In the genomic region with DNA sequence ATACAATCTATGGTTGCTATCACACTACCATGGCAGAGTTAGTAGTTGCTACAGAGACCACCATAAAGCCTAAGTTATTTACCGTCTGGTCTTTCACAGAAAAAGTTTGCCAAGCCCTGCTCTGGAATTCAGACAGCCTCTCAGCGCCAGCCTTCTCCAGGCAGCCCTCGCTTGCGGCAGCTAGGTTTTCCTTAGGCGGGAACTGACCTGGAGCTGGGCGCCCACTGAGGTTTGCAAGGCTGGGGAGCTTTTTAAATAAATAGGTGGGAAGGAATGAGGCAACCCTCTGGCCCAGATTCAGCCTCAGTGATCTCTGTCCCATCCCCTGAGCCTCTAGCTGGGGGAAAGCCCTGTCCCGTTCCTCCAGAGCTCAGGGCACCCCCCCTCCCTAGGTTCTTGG, we compare ENCODE assay signal across 8 cellular contexts. TPM values are rescaled to one million over a fixed set of nuclear protein-coding genes. Genes with fewer than 3 reads are reported as not detected.
DNase-seq lines count a peak whose midpoint lies in the region; ATAC-seq and TF ChIP-seq lines count a peak whose summit lies in the region.

No MANE protein-coding gene starts in this region.

- H3K4me1 Mint-ChIP-seq in activated CD8-positive, alpha-beta memory T cell treated with anti-CD3 and anti-CD28 coated beads, Interleukin-2, amount 10 ng/mL, durations not matched to agents 7 days and 5 days = peaks cover 11% of the 10 kb centered on the region
- peaks cover 13% of the 10 kb centered on the region for H3K4me1 Mint-ChIP-seq in activated naive CD8-positive, alpha-beta T cell treated with anti-CD3 and anti-CD28 coated beads, Interleukin-2, amount 50 U/mL, for 24 hours

- peak overlapping the region; percentile 67 for H3K4me3 Mint-ChIP-seq in activated CD8-positive, alpha-beta memory T cell treated with anti-CD3 and anti-CD28 coated beads, Interleukin-2, amount 10 ng/mL, durations not matched to agents 7 days and 5 days
- peak overlapping the region; percentile 74 for H3K4me3 Mint-ChIP-seq in activated naive CD8-positive, alpha-beta T cell treated with anti-CD3 and anti-CD28 coated beads, Interleukin-2, amount 50 U/mL, for 24 hours

- no peak for ATAC-seq in activated CD8-positive, alpha-beta memory T cell treated with anti-CD3 and anti-CD28 coated beads, Interleukin-2, amount 10 ng/mL, durations not matched to agents 7 days and 5 days
- no peak for ATAC-seq in activated naive CD8-positive, alpha-beta T cell treated with anti-CD3 and anti-CD28 coated beads, Interleukin-2, amount 50 U/mL, for 24 hours
- no peak for ATAC-seq in HG03280 (IDR thresholded peaks at IDR 0.05; ENCODE audit: unreplicated experiment)

- no peak for DNase-seq in activated CD8-positive, alpha-beta memory T cell treated with anti-CD3 and anti-CD28 coated beads, Interleukin-2, amount 10 ng/mL, durations not matched to agents 7 days and 5 days
- DNase-seq in activated CD8-positive, alpha-beta memory T cell treated with anti-CD3 and anti-CD28 coated beads, Interleukin-2, amount 50 U/mL, for 4 hours = no peak
- DNase-seq in activated naive CD8-positive, alpha-beta T cell treated with anti-CD3 and anti-CD28 coated beads, Interleukin-2, amount 50 U/mL, for 24 hours = no peak
- DNase-seq in mesenchymal stem cell (no peak), suprapubic skin (ENCODE audit: low spot score in 2 of 2) (no peak), SHP77 treated with DMSO at 0.1 percent for 48 hours (lab: John Stamatoyannopoulos, UW) (no peak), anterior cingulate cortex (lab: John Stamatoyannopoulos, UW) (no peak)

- no peaks in the 10 kb centered on the region for H3K36me3 ChIP-seq in mesenchymal stem cell (ENCODE audit: control insufficient read depth in 1 of 2, insufficient read depth in 2 of 2, low read depth in 1 of 2, low read length in 2 of 2)
- no peaks in the 10 kb centered on the region for H3K36me3 ChIP-seq in suprapubic skin

- H3K9me3 ChIP-seq in mesenchymal stem cell (ENCODE audit: control insufficient read depth, low read length) = no peaks in the 10 kb centered on the region
- no peaks in the 10 kb centered on the region for H3K9me3 ChIP-seq in suprapubic skin

- H3K36me3 Mint-ChIP-seq in activated CD8-positive, alpha-beta memory T cell treated with anti-CD3 and anti-CD28 coated beads, Interleukin-2, amount 10 ng/mL, durations not matched to agents 7 days and 5 days = peaks cover 2% of the 10 kb centered on the region
- H3K36me3 Mint-ChIP-seq in activated naive CD8-positive, alpha-beta T cell treated with anti-CD3 and anti-CD28 coated beads, Interleukin-2, amount 50 U/mL, for 24 hours (ENCODE audit: low read depth) = peaks cover 2% of the 10 kb centered on the region

- no peak overlapping the region for H2BK5ac ChIP-seq in mesenchymal stem cell (ENCODE audit: low read depth, low read length, poor library complexity, severe bottlenecking)

- no peak overlapping the region for H3K4me2 ChIP-seq in mesenchymal stem cell (ENCODE audit: low read length, poor library complexity, severe bottlenecking)

- no peak overlapping the region for H2AFZ ChIP-seq in mesenchymal stem cell (ENCODE audit: low read depth, low read length)

- H2BK12ac ChIP-seq in mesenchymal stem cell (ENCODE audit: low read length in 2 of 2) = no peak overlapping the region

- no peak for TF ChIP-seq POLR2A in suprapubic skin (IDR thresholded peaks at IDR 0.05)

- no peak overlapping the region for H3K4me3 ChIP-seq in mesenchymal stem cell (ENCODE audit: insufficient read depth in 1 of 2, low read depth in 1 of 2, low read length in 2 of 2)
- H3K4me3 ChIP-seq in suprapubic skin = peak overlapping the region; percentile 53

- H3K27ac ChIP-seq in mesenchymal stem cell (ENCODE audit: low read length, poor library complexity, severe bottlenecking) = no peak overlapping the region
- H3K27ac ChIP-seq in suprapubic skin = no peak overlapping the region

- no peak overlapping the region for H4K8ac ChIP-seq in mesenchymal stem cell (ENCODE audit: low read length)

- CTCF ChIA-PET in activated CD8-positive, alpha-beta memory T cell treated with anti-CD3 and anti-CD28 coated beads, Interleukin-2, amount 10 ng/mL, durations not matched to agents 7 days and 5 days (lab: Charles Lee) = interaction anchor here (0.6 to 1.9 kb wide), 2 partner anchors 56 to 63 kb away, joined by 3 to 6 read pairs; no protein-coding TSS in a partner anchor

- H4K91ac ChIP-seq in mesenchymal stem cell (ENCODE audit: low read length) = no peak overlapping the region

- H3K4me1 ChIP-seq in mesenchymal stem cell (ENCODE audit: control insufficient read depth, insufficient read depth, low read depth, low read length) (peaks cover 19% of the 10 kb centered on the region), suprapubic skin (peaks cover 25% of the 10 kb centered on the region)

- no peak overlapping the region for H3K23ac ChIP-seq in mesenchymal stem cell (ENCODE audit: low read length in 2 of 2)

- H3K9ac ChIP-seq in mesenchymal stem cell (ENCODE audit: low read length) = no peak overlapping the region

- no peak overlapping the region for H3K4ac ChIP-seq in mesenchymal stem cell (ENCODE audit: low read depth in 1 of 2, low read length in 2 of 2)

- no peak for TF ChIP-seq EP300 in suprapubic skin (IDR thresholded peaks at IDR 0.05)

- H3K18ac ChIP-seq in mesenchymal stem cell (ENCODE audit: low read depth in 1 of 2, low read length in 2 of 2) = no peak overlapping the region

- H3K27me3 Mint-ChIP-seq in activated CD8-positive, alpha-beta memory T cell treated with anti-CD3 and anti-CD28 coated beads, Interleukin-2, amount 10 ng/mL, durations not matched to agents 7 days and 5 days = peaks cover 23% of the 10 kb centered on the region
- peaks cover 15% of the 10 kb centered on the region for H3K27me3 Mint-ChIP-seq in activated naive CD8-positive, alpha-beta T cell treated with anti-CD3 and anti-CD28 coated beads, Interleukin-2, amount 50 U/mL, for 24 hours

- H2BK120ac ChIP-seq in mesenchymal stem cell (ENCODE audit: low read depth, low read length) = no peak overlapping the region

- H3K9me3 Mint-ChIP-seq in activated CD8-positive, alpha-beta memory T cell treated with anti-CD3 and anti-CD28 coated beads, Interleukin-2, amount 10 ng/mL, durations not matched to agents 7 days and 5 days (ENCODE audit: low read depth) = no peaks in the 10 kb centered on the region
- no peaks in the 10 kb centered on the region for H3K9me3 Mint-ChIP-seq in activated naive CD8-positive, alpha-beta T cell treated with anti-CD3 and anti-CD28 coated beads, Interleukin-2, amount 50 U/mL, for 24 hours

- no peak overlapping the region for H3K14ac ChIP-seq in mesenchymal stem cell (ENCODE audit: low read length in 2 of 2)

- no peak for TF ChIP-seq CTCF in suprapubic skin (IDR thresholded peaks at IDR 0.05)

- no peak overlapping the region for H3K27ac Mint-ChIP-seq in activated CD8-positive, alpha-beta memory T cell treated with anti-CD3 and anti-CD28 coated beads, Interleukin-2, amount 10 ng/mL, durations not matched to agents 7 days and 5 days
- H3K27ac Mint-ChIP-seq in activated naive CD8-positive, alpha-beta T cell treated with anti-CD3 and anti-CD28 coated beads, Interleukin-2, amount 50 U/mL, for 24 hours = peak overlapping the region; percentile 27

- WGBS in mesenchymal stem cell = 80% methylated on average over 7 of the region's 7 CpGs
- WGBS in suprapubic skin = 67% methylated on average over 7 of the region's 7 CpGs

- no peak overlapping the region for H2AK5ac ChIP-seq in mesenchymal stem cell (ENCODE audit: low read length, severe bottlenecking)

- H3K27me3 ChIP-seq in mesenchymal stem cell (ENCODE audit: control insufficient read depth in 1 of 2, insufficient read depth in 1 of 2, low read length in 2 of 2) (peaks cover 28 to 30% of the 10 kb centered on the region in 2 experiments), suprapubic skin (no peaks in the 10 kb centered on the region)

- H3K79me1 ChIP-seq in mesenchymal stem cell (replicated peaks; ENCODE audit: low read length, poor library complexity, severe bottlenecking) = no peaks in the 10 kb centered on the region

- peak overlapping the region; percentile 26 for H2BK15ac ChIP-seq in mesenchymal stem cell (ENCODE audit: low read depth, poor library complexity, severe bottlenecking)

RNA-seq across cellular contexts. Expression of gene CTSH, which starts 1.2 kb away (rescaled TPM):
- total RNA-seq in activated CD8-positive, alpha-beta memory T cell treated with anti-CD3 and anti-CD28 coated beads, Interleukin-2, amount 10 ng/mL, durations not matched to agents 7 days and 5 days = 10 to 100 TPM; 33.9 to 48.1 TPM
- 28.4 TPM for polyA plus RNA-seq in mesenchymal stem cell (2013, experiment 1 of 2)
- 29.4 TPM for polyA plus RNA-seq in mesenchymal stem cell (2013, experiment 2 of 2)
- total RNA-seq in suprapubic skin = 100 to 1,000 TPM in 3 of 4 donors, 10 to 100 TPM in 1; 98.4 to 308 (median 219) TPM
